22 cellular contexts compared by ENCODE assay signal in the genomic region with DNA sequence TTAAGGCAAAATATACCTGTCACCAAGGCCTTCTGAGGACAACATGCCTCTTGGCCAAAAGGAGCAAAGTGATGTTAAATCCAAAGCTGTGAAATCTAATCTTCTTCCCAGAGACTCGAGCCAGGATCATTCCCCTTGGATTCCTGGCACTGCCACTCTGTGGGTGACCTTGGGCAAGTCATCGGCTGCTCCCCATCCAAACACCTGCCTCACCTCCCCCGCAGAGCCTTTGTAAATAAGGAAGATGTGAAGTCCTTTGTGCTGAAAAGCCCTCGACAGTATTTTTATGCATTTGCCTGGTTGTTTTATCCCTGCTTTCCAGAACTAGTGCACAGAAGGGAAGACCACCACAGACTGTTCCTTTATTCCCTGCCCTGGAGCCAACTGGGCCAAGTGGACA. TPM values are rescaled to one million over a fixed set of nuclear protein-coding genes. Genes with fewer than 3 reads are reported as not detected.
DNase-seq lines count a peak whose midpoint lies in the region; ATAC-seq, FAIRE-seq and TF ChIP-seq lines count a peak whose summit lies in the region.
"Had no signal": no experiment of that assay in that cellular context is flagged by ENCODE, and none has a peak within 500 bp of the region (broad histone marks: within the 10 kb centered on the region; RNA-seq: fewer than 3 reads in every experiment).

No MANE protein-coding gene starts in this region.

- H3K23ac ChIP-seq in H9 (ENCODE audit: insufficient read length, low read depth, low read length): no peak overlapping the region

- no peaks in the 10 kb centered on the region for H4K20me1 ChIP-seq in H9 (ENCODE audit: control insufficient read depth, insufficient read depth, insufficient read length)

- H2BK120ac ChIP-seq in H9 (ENCODE audit: low read depth, low read length, poor library complexity, severe bottlenecking): no peak overlapping the region

- H2BK15ac ChIP-seq in H9 (ENCODE audit: low read depth, low read length): no peak overlapping the region

- no peak overlapping the region for H2BK5ac ChIP-seq in H9 (ENCODE audit: insufficient read length, low read length)

- no peak overlapping the region for H2AK5ac ChIP-seq in H9 (ENCODE audit: insufficient read length, low read length)

- no peaks in the 10 kb centered on the region for H3K9me3 Mint-ChIP-seq in H9
- H3K9me3 Mint-ChIP-seq in WTC11: no peaks in the 10 kb centered on the region
- H3K9me3 Mint-ChIP-seq: activated T-cell treated with anti-CD3 and anti-CD28 coated beads, Interleukin-2, amount 50 U/mL, for 4 hours; neural progenitor cell had no signal

- no peak for TF ChIP-seq CTCF in H9 (conservative IDR thresholded peaks at IDR 0.05)
- no peak for TF ChIP-seq CTCF in WTC11 (IDR thresholded peaks at IDR 0.05)
- TF ChIP-seq CTCF in pancreas (IDR thresholded peaks at IDR 0.05): no peak
- TF ChIP-seq CTCF in ascending aorta (IDR thresholded peaks at IDR 0.05): no peak

- H3K4me1 Mint-ChIP-seq in H9: peaks cover 7 to 15% of the 10 kb centered on the region in 2 experiments
- H3K4me1 Mint-ChIP-seq in WTC11: peaks cover 8% of the 10 kb centered on the region

- H3K4ac ChIP-seq in H9 (ENCODE audit: low read depth, low read length): no peak overlapping the region

- H3K36me3 ChIP-seq in pancreas (no peaks in the 10 kb centered on the region), ascending aorta (peaks cover 5 to 7% of the 10 kb centered on the region in 2 donors)
- H3K36me3 ChIP-seq: neural progenitor cell, thoracic aorta had no signal

- no peaks in the 10 kb centered on the region for H3K27me3 Mint-ChIP-seq in H9 (ENCODE audit: low read depth)
- H3K27me3 Mint-ChIP-seq in WTC11 (ENCODE audit: low read depth): no peaks in the 10 kb centered on the region

- H2AFZ ChIP-seq in H9 (ENCODE audit: low read length): no peak overlapping the region
- H2AFZ ChIP-seq: neural progenitor cell had no signal

- no peak overlapping the region for H4K5ac ChIP-seq in H9 (ENCODE audit: insufficient read length, low read depth, low read length)

- H4K8ac ChIP-seq in H9 (replicated peaks; ENCODE audit: insufficient read length, low read depth, low read length): no peak overlapping the region

- WGBS in H9 (ENCODE audit: extremely low coverage, insufficient read length, low lambda C conversion rate): no CpG with 5 or more reads among the region's 4 CpGs
- 8 to 13% methylated on average over 4 of the region's 4 CpGs for WGBS in pancreas, 2 donors

- H3K27ac ChIP-seq in H9 (ENCODE audit: insufficient read length, low read depth, low read length): no peak overlapping the region
- peak overlapping the region; percentile 44 to 87 (median 70) for H3K27ac ChIP-seq in pancreas
- no peak overlapping the region for H3K27ac ChIP-seq in ascending aorta
- H3K27ac ChIP-seq: neural progenitor cell, thoracic aorta had no signal

- CTCF ChIA-PET in WTC11 (lab: Charles Lee): interaction anchor here (1.3 to 1.9 kb wide), 2 partner anchors 43 to 59 kb away, joined by 4 read pairs; no protein-coding TSS in a partner anchor

- no peaks in the 10 kb centered on the region for H3K79me2 ChIP-seq in H9 (ENCODE audit: insufficient read depth, low read length)

- ATAC-seq in WTC11 (no peak), pancreas (peak; percentile 82 to 93 (median 87))
- ATAC-seq: activated T-cell treated with anti-CD3 and anti-CD28 coated beads, Interleukin-2, amount 50 U/mL, for 4 hours; left colon had no signal

- no peak overlapping the region for H3K9ac ChIP-seq in H9 (ENCODE audit: extremely low read depth, insufficient read length, low read length)
- H3K9ac ChIP-seq: neural progenitor cell had no signal

- no peak overlapping the region for H2BK12ac ChIP-seq in H9 (ENCODE audit: insufficient read length, low read depth, low read length)

- H3K4me3 Mint-ChIP-seq in H9 (no peak overlapping the region), WTC11 (no peak overlapping the region)
- H3K4me3 Mint-ChIP-seq: activated T-cell treated with anti-CD3 and anti-CD28 coated beads, Interleukin-2, amount 50 U/mL, for 4 hours; neural progenitor cell had no signal

- no peak overlapping the region for H3K4me2 ChIP-seq in H9 (ENCODE audit: insufficient read depth, insufficient read length, low read length)
- H3K4me2 ChIP-seq: neural progenitor cell had no signal

- FAIRE-seq in pancreas (lab: Jason Lieb, UNC) (no peak), HTR-8/SVneo (lab: Jason Lieb, UNC) (no peak)
- FAIRE-seq: G401.6 had no signal

- DNase-seq in NCI-H2171 treated with DMSO at 0.1 percent for 48 hours (lab: John Stamatoyannopoulos, UW): peak; percentile 22
- DNase-seq in NCI-H2171 (lab: John Stamatoyannopoulos, UW): no peak
- no peak for DNase-seq in H9
- no peak for DNase-seq in WTC11 (ENCODE audit: low spot score)
- peak in 4 of 6 donors; percentile 85 to 91 (median 88) for DNase-seq in pancreas
- DNase-seq in HTR-8/SVneo (ENCODE audit: insufficient read length, low spot score): no peak
- DNase-seq in ascending aorta (ENCODE audit: low spot score in 2 of 2): no peak
- DNase-seq in DMS153 treated with DMSO at 0.1 percent for 48 hours (lab: John Stamatoyannopoulos, UW; ENCODE audit: unreplicated experiment): no peak
- DNase-seq: ACHN; activated CD8-positive, alpha-beta memory T cell treated with anti-CD3 and anti-CD28 coated beads for 24 hours; activated naive CD4-positive, alpha-beta T cell treated with anti-CD3 and anti-CD28 coated beads, Interleukin-2, amount 50 U/mL, for 16 hours; activated T-cell treated with anti-CD3 and anti-CD28 coated beads, Interleukin-2, amount 50 U/mL, for 4 hours; C1 segment of cervical spinal cord; left colon; midbrain; NCI-H1436; NCI-H524; stimulated activated CD4-positive, alpha-beta T cell treated with anti-CD3 and anti-CD28 coated beads, Interleukin-12 subunit alpha, Interleukin-12 subunit beta, amount 100 ng/mL, for 4 hours; stimulated activated CD8-positive, alpha-beta memory T cell treated with anti-CD3 and anti-CD28 coated beads, Interleukin-4, amount 100 ng/mL, for 48 hours had no signal

- H3K27ac Mint-ChIP-seq in H9 (peak overlapping the region in 2 of 3 experiments; percentile 23 to 46; a peak in 4 of 7 replicates), WTC11 (peak overlapping the region; percentile 48)
- H3K27ac Mint-ChIP-seq: neural progenitor cell had no signal

- POLR2A ChIA-PET in WTC11 (lab: Charles Lee): no interaction called here

- no peak overlapping the region for H3T11ph ChIP-seq in H9 (ENCODE audit: low read length)

- no peak overlapping the region for H3K18ac ChIP-seq in H9 (ENCODE audit: insufficient read length, low read depth, low read length)

- no peak overlapping the region; the same call in 1 of the 2 replicates for H3K14ac ChIP-seq in H9 (ENCODE audit: insufficient read depth, low read length)

- no peak overlapping the region for H4K91ac ChIP-seq in H9 (ENCODE audit: insufficient read length, low read depth, low read length)

- no peak overlapping the region for H2BK20ac ChIP-seq in H9 (ENCODE audit: low read depth, low read length, poor library complexity, severe bottlenecking)

- H3K4me1 ChIP-seq in H9 (ENCODE audit: insufficient read depth, low read length) (no peaks in the 10 kb centered on the region), pancreas (peaks cover 22 to 33% (median 25%) of the 10 kb centered on the region in 3 donors), ascending aorta (peaks cover 0 to 13% of the 10 kb centered on the region in 2 donors)
- H3K4me1 ChIP-seq: neural progenitor cell had no signal

- H3K27me3 ChIP-seq in H9 (ENCODE audit: insufficient read depth, low read length) (no peaks in the 10 kb centered on the region), pancreas (no peaks in the 10 kb centered on the region), ascending aorta (no peaks in the 10 kb centered on the region)
- H3K27me3 ChIP-seq: neural progenitor cell had no signal

- intact Hi-C loops in pancreas (cut with DNase I): no loop called here
- intact Hi-C loops in ascending aorta (cut with DNase I): loop anchor here (5.0 kb wide), 1 partner anchor 59 kb away; no protein-coding TSS in a partner anchor

- H3K79me1 ChIP-seq in H9 (ENCODE audit: insufficient read depth, low read depth, low read length, poor library complexity, severe bottlenecking): peaks cover 3% of the 10 kb centered on the region

- no peaks in the 10 kb centered on the region for H3K23me2 ChIP-seq in H9 (ENCODE audit: insufficient read length, low read depth, low read length, poor library complexity, severe bottlenecking)

- no peak overlapping the region for H3K56ac ChIP-seq in H9 (ENCODE audit: insufficient read length, low read depth, low read length)

- H3K9me3 ChIP-seq in H9 (ENCODE audit: control insufficient read depth, low read depth, low read length) (no peaks in the 10 kb centered on the region), pancreas (no peaks in the 10 kb centered on the region), ascending aorta (no peaks in the 10 kb centered on the region)
- H3K9me3 ChIP-seq: thoracic aorta had no signal

- H3K4me3 ChIP-seq in pancreas (no peak overlapping the region), ascending aorta (no peak overlapping the region)
- H3K4me3 ChIP-seq: neural progenitor cell, thoracic aorta had no signal

- H3K36me3 Mint-ChIP-seq in H9 (ENCODE audit: insufficient read depth in 1 of 3, low read depth in 3 of 3): peaks cover 0 to 11% (median 0%) of the 10 kb centered on the region in 3 experiments; a peak in 3 of 7 replicates
- H3K36me3 Mint-ChIP-seq in WTC11: peaks cover 2% of the 10 kb centered on the region; the same call in 1 of the 2 replicates

TF ChIP-seq in WTC11, 78 proteins besides CTCF, POLR2A, EP300 and RAD21 (continues in another document):
- no peak for TF ChIP-seq KAT7 (CRISPR knock-in tag; IDR thresholded peaks at IDR 0.05; ENCODE audit: borderline replicate concordance)
- TF ChIP-seq SOX15 (CRISPR knock-in tag; IDR thresholded peaks at IDR 0.05): no peak
- TF ChIP-seq ZNF232 (CRISPR knock-in tag; IDR thresholded peaks at IDR 0.05): no peak

RNA-seq across cellular contexts. Expression of gene CEP295NL, which starts 5.4 kb away (rescaled TPM):
- total RNA-seq in H9 (2021): 0.42 and 0.66 TPM in 2 replicates
- 0.61 to 0.89 TPM (median 0.89 TPM) in 3 replicates for total RNA-seq in WTC11 (2021)
- total RNA-seq in pancreas: 1 to 10 TPM in 5 of 6 donors, under 1 TPM in 1; 0.87 to 5.1 (median 2.7) TPM
- 1 to 10 TPM in 1 of 2 donors, under 1 TPM in 1; 0.21 to 4.1 TPM for polyA plus RNA-seq in pancreas
- total RNA-seq in ascending aorta: 10.7 TPM
- total RNA-seq: activated T-cell treated with anti-CD3 and anti-CD28 coated beads, Interleukin-2, amount 50 U/mL, for 4 hours had no signal

RNA-seq across cellular contexts. Expression of gene TIMP2, which starts 16.8 kb away (rescaled TPM):
- total RNA-seq in H9 (2021): 29.0 and 30.3 TPM in 2 replicates
- total RNA-seq in WTC11 (2021): 36.9 to 39.3 TPM (median 37.1 TPM) in 3 replicates
- total RNA-seq in pancreas: 100 to 1,000 TPM in 1 of 6 donors, 10 to 100 TPM in 5; 39.9 to 128 (median 57.6) TPM
- 10 to 100 TPM; 22.2 to 42.7 TPM for polyA plus RNA-seq in pancreas
- total RNA-seq in ascending aorta: 278 TPM

Comparison
In these comparisons a context has a peak if more than half of its experiments do, and no peak if none do; other contexts are left out.
1. DNase-seq: peak in NCI-H2171 treated with DMSO at 0.1 percent for 48 hours (single experiment) and pancreas (4 of 6); none in NCI-H2171 (single experiment), H9 (single experiment), WTC11 (single experiment), HTR-8/SVneo (single experiment), ascending aorta (0 of 2) and DMS153 treated with DMSO at 0.1 percent for 48 hours (single experiment).
2. H3K27ac ChIP-seq: peak in pancreas (4 of 4); none in H9 (single experiment) and ascending aorta (0 of 2).